12 cellular contexts compared by ENCODE assay signal in genomic region chr10:102801978-102802377, GRCh38. TPM values are rescaled to one million over a fixed set of nuclear protein-coding genes. Genes with fewer than 3 reads are reported as not detected.
A peak's percentile ranks its signal among the peaks of the same experiment; 100 is the strongest.
DNase-seq lines count a peak whose midpoint lies in the region; ATAC-seq, FAIRE-seq and TF ChIP-seq lines count a peak whose summit lies in the region.
"Had no signal": no experiment of that assay in that cellular context is flagged by ENCODE, and none has a peak within 500 bp of the region (broad histone marks: within the 10 kb centered on the region; RNA-seq: fewer than 3 reads in every experiment).

No MANE protein-coding gene starts in this region.

- no peak overlapping the region for H2BK120ac ChIP-seq in mesendoderm (ENCODE audit: low read depth, low read length)

- H3K4ac ChIP-seq in mesendoderm (ENCODE audit: low read depth, low read length), result no peak overlapping the region

- no peak for DNase-seq in activated T-cell treated with anti-CD3 and anti-CD28 coated beads, Interleukin-2, amount 50 U/mL, for 24 hours
- DNase-seq in activated T-cell treated with anti-CD3 and anti-CD28 coated beads, Interleukin-2, amount 50 U/mL, for 1 hour, result no peak
- no peak for DNase-seq in activated naive CD4-positive, alpha-beta T cell treated with anti-CD3 and anti-CD28 coated beads, Interleukin-2, amount 50 U/mL, for 72 hours (ENCODE audit: low spot score in 2 of 2)
- DNase-seq in mesendoderm, result peak; percentile 34
- DNase-seq in thoracic aorta (ENCODE audit: low spot score), result no peak
- DNase-seq in AG08395 (ENCODE audit: low spot score), result no peak
- DNase-seq in D721Med (ENCODE audit: insufficient read length, low spot score), result no peak
- no peak for DNase-seq in stimulated activated CD4-positive, alpha-beta T cell treated with anti-CD3 and anti-CD28 coated beads, Interleukin-4, amount 100 ng/mL, for 24 hours
- DNase-seq: hypothalamus had no signal

- no peak for ATAC-seq in activated naive CD4-positive, alpha-beta T cell treated with anti-CD3 and anti-CD28 coated beads, Interleukin-2, amount 50 U/mL, for 72 hours
- ATAC-seq in thoracic aorta (ENCODE audit: insufficient number of reproducible peaks, low FRiP score, low read depth), result no peak
- ATAC-seq: sciatic nerve had no signal

- no peak overlapping the region for H2BK15ac ChIP-seq in mesendoderm (replicated peaks; ENCODE audit: low read depth)

- H3K27me3 ChIP-seq in mesendoderm (ENCODE audit: insufficient read depth, low read length, poor library complexity) (no peaks in the 10 kb centered on the region), thoracic aorta (replicated peaks; ENCODE audit: insufficient read depth) (no peaks in the 10 kb centered on the region)
- H3K27me3 ChIP-seq: tibial nerve had no signal

- H3K36me3 Mint-ChIP-seq in activated T-cell treated with anti-CD3 and anti-CD28 coated beads, Interleukin-2, amount 50 U/mL, for 24 hours (ENCODE audit: low read depth), result peaks cover 68% of the 10 kb centered on the region
- H3K36me3 Mint-ChIP-seq in activated naive CD4-positive, alpha-beta T cell treated with anti-CD3 and anti-CD28 coated beads, Interleukin-2, amount 50 U/mL, for 72 hours, result peaks cover 0 to 17% of the 10 kb centered on the region in 2 donors

- peaks cover 2% of the 10 kb centered on the region for H3K9me3 Mint-ChIP-seq in activated T-cell treated with anti-CD3 and anti-CD28 coated beads, Interleukin-2, amount 50 U/mL, for 24 hours
- H3K9me3 Mint-ChIP-seq in activated naive CD4-positive, alpha-beta T cell treated with anti-CD3 and anti-CD28 coated beads, Interleukin-2, amount 50 U/mL, for 72 hours, result peaks cover 0 to 5% of the 10 kb centered on the region in 2 donors

- H3K27ac ChIP-seq in mesendoderm (ENCODE audit: low read depth, low read length), result peak overlapping the region; percentile 82
- H3K27ac ChIP-seq in thoracic aorta, result peak overlapping the region; percentile 68 to 77

- H3K27me3 Mint-ChIP-seq in activated T-cell treated with anti-CD3 and anti-CD28 coated beads, Interleukin-2, amount 50 U/mL, for 24 hours, result no peaks in the 10 kb centered on the region

- no peaks in the 10 kb centered on the region for H3K9me3 ChIP-seq in thoracic aorta
- H3K9me3 ChIP-seq: tibial nerve had no signal

- peak overlapping the region; percentile 94 for H3K27ac Mint-ChIP-seq in activated T-cell treated with anti-CD3 and anti-CD28 coated beads, Interleukin-2, amount 50 U/mL, for 24 hours
- H3K27ac Mint-ChIP-seq in activated naive CD4-positive, alpha-beta T cell treated with anti-CD3 and anti-CD28 coated beads, Interleukin-2, amount 50 U/mL, for 72 hours, result peak overlapping the region; percentile 94 to 96

- H3K4me3 Mint-ChIP-seq in activated T-cell treated with anti-CD3 and anti-CD28 coated beads, Interleukin-2, amount 50 U/mL, for 24 hours, result no peak overlapping the region

- no peak overlapping the region for H3K4me2 ChIP-seq in mesendoderm (ENCODE audit: low read length)

- H2AK5ac ChIP-seq in mesendoderm (ENCODE audit: low read length), result no peak overlapping the region

- H3K4me1 ChIP-seq in mesendoderm (ENCODE audit: control insufficient read depth, low read depth, low read length), result peaks cover 21% of the 10 kb centered on the region
- peaks cover 53 to 63% of the 10 kb centered on the region in 2 donors for H3K4me1 ChIP-seq in thoracic aorta (ENCODE audit: control insufficient read depth in 1 of 2, low read depth in 2 of 2)

- no peak overlapping the region for H4K5ac ChIP-seq in mesendoderm (ENCODE audit: low read length)

- no peak overlapping the region for H3K9ac ChIP-seq in mesendoderm (ENCODE audit: low read length)

- no peak overlapping the region for H4K8ac ChIP-seq in mesendoderm (ENCODE audit: low read depth, low read length)

- H2BK5ac ChIP-seq in mesendoderm (ENCODE audit: low read length), result peak overlapping the region; percentile 61

- no peak for FAIRE-seq in D721Med (lab: Jason Lieb, UNC)

- H3K23ac ChIP-seq in mesendoderm (ENCODE audit: low read length), result no peak overlapping the region

- TF ChIP-seq CTCF in thoracic aorta (IDR thresholded peaks at IDR 0.05), result no peak
- no peak for TF ChIP-seq CTCF in D721Med (IDR thresholded peaks at IDR 0.05; ENCODE audit: insufficient read depth, missing control alignments)

- peak overlapping the region; percentile 43 for H3K18ac ChIP-seq in mesendoderm (ENCODE audit: low read length)

- H3K79me1 ChIP-seq in mesendoderm (ENCODE audit: low read length), result no peaks in the 10 kb centered on the region

- H3K4me3 ChIP-seq in mesendoderm (ENCODE audit: low read length) (no peak overlapping the region), thoracic aorta (no peak overlapping the region)
- H3K4me3 ChIP-seq: tibial nerve had no signal

- peak overlapping the region; percentile 62 for H3K56ac ChIP-seq in mesendoderm (ENCODE audit: low read length)

- WGBS in mesendoderm (ENCODE audit: extremely low coverage, insufficient coverage, low lambda C conversion rate), result no CpG with 5 or more reads among the region's 3 CpGs

- H3K79me2 ChIP-seq in mesendoderm (ENCODE audit: control insufficient read depth, insufficient read depth, low read length), result no peaks in the 10 kb centered on the region

- H3K4me1 Mint-ChIP-seq in activated T-cell treated with anti-CD3 and anti-CD28 coated beads, Interleukin-2, amount 50 U/mL, for 24 hours (ENCODE audit: low read depth), result peaks cover 35% of the 10 kb centered on the region

- H3K36me3 ChIP-seq in mesendoderm (ENCODE audit: control insufficient read depth, insufficient read depth, low read length) (no peaks in the 10 kb centered on the region), thoracic aorta (peaks cover 15% of the 10 kb centered on the region)

RNA-seq across cellular contexts. Expression of gene CYP17A1, which starts 35.2 kb away (rescaled TPM):
- not detected for total RNA-seq in activated naive CD4-positive, alpha-beta T cell treated with anti-CD3 and anti-CD28 coated beads, Interleukin-2, amount 50 U/mL, for 72 hours
- not detected for polyA plus RNA-seq in mesendoderm (2013, experiment 1 of 2)
- not detected for polyA plus RNA-seq in mesendoderm (2013, experiment 2 of 2)
- 1 to 10 TPM in 1 of 2 donors, under 1 TPM in 1; 0.41 to 1.3 TPM for total RNA-seq in thoracic aorta
- total RNA-seq: T-helper 2 cell treated with Interferon-gamma antibody and Interleukin-4, amounts not matched to agents 100 ng/mL and 5 ng/mL, for 36 hours; tibial nerve had no signal

RNA-seq across cellular contexts. Expression of gene BORCS7, which starts 52.1 kb away (rescaled TPM):
- total RNA-seq in activated naive CD4-positive, alpha-beta T cell treated with anti-CD3 and anti-CD28 coated beads, Interleukin-2, amount 50 U/mL, for 72 hours, result 1 to 10 TPM; 8.8 to 9.7 TPM
- polyA plus RNA-seq in mesendoderm (2013, experiment 1 of 2), result 4.8 TPM
- 4.8 TPM for polyA plus RNA-seq in mesendoderm (2013, experiment 2 of 2)
- 10 to 100 TPM; 35.2 to 38.7 TPM for total RNA-seq in thoracic aorta

RNA-seq across cellular contexts. Expression of gene WBP1L, which starts 58.2 kb away (rescaled TPM):
- total RNA-seq in activated naive CD4-positive, alpha-beta T cell treated with anti-CD3 and anti-CD28 coated beads, Interleukin-2, amount 50 U/mL, for 72 hours, result 10 to 100 TPM; 15.7 to 16.7 TPM
- polyA plus RNA-seq in mesendoderm (2013, experiment 1 of 2), result 20.1 TPM
- 20.5 TPM for polyA plus RNA-seq in mesendoderm (2013, experiment 2 of 2)
- total RNA-seq in thoracic aorta, result 100 to 1,000 TPM; 123 to 268 TPM

Comparison
In these comparisons a context has a peak if more than half of its experiments do, and no peak if none do; other contexts are left out.
1. RNA of gene WBP1L, which starts 58.2 kb away (total RNA-seq): 123 to 268 TPM in thoracic aorta; 15.7 to 16.7 TPM in activated naive CD4-positive, alpha-beta T cell treated with anti-CD3 and anti-CD28 coated beads, Interleukin-2, amount 50 U/mL, for 72 hours; every median in the first group is over 4 times any median in the second.